Comparison of ENCODE assay signal across 24 cellular contexts in genomic region chr12:120654656-120655055, GRCh38. TPM values are rescaled to one million over a fixed set of nuclear protein-coding genes. Genes with fewer than 3 reads are reported as not detected.
A peak's percentile ranks its signal among the peaks of the same experiment; 100 is the strongest.
DNase-seq lines count a peak whose midpoint lies in the region; ATAC-seq and TF ChIP-seq lines count a peak whose summit lies in the region.
"Had no signal": no experiment of that assay in that cellular context is flagged by ENCODE, and none has a peak within 500 bp of the region (broad histone marks: within the 10 kb centered on the region; RNA-seq: fewer than 3 reads in every experiment).

No MANE protein-coding gene starts in this region.

- H3K4me3 ChIP-seq in HEK293 (ENCODE audit: low read depth, low read length): no peak overlapping the region
- H3K4me3 ChIP-seq in gastroesophageal sphincter: no peak overlapping the region
- H3K4me3 ChIP-seq in neural progenitor cell: no peak overlapping the region
- H3K4me3 ChIP-seq in stomach: no peak overlapping the region
- H3K4me3 ChIP-seq: GM12878, upper lobe of left lung had no signal

- no peak for DNase-seq in neural progenitor cell (ENCODE audit: low spot score)
- DNase-seq in stomach: no peak
- DNase-seq in WTC11 (ENCODE audit: low spot score): no peak
- DNase-seq in DMS53 (lab: John Stamatoyannopoulos, UW): no peak
- DNase-seq in GOT3 (lab: John Stamatoyannopoulos, UW): no peak
- DNase-seq: activated CD4-positive, alpha-beta T cell treated with anti-CD3 and anti-CD28 coated beads, Interleukin-2, amount 50 U/mL, for 1 hour; activated naive CD4-positive, alpha-beta T cell treated with anti-CD3 and anti-CD28 coated beads, Interleukin-2, amount 50 U/mL, for 16 hours; activated T-cell treated with anti-CD3 and anti-CD28 coated beads for 4 hours; dermis blood vessel endothelial cell; DMS 273 treated with DMSO at 0.1 percent for 48 hours; GF-D8; NCI-H1417; NCI-H69; SHP77; stimulated activated naive CD4-positive, alpha-beta T cell treated with Interleukin-2 at 50 U/mL for 16 hours; T-helper 1 cell; upper lobe of left lung had no signal

- H3K9me3 ChIP-seq in HEK293 (ENCODE audit: control insufficient read depth, insufficient read depth, low read depth, low read length): no peaks in the 10 kb centered on the region
- H3K9me3 ChIP-seq in gastroesophageal sphincter: no peaks in the 10 kb centered on the region
- H3K9me3 ChIP-seq in neural progenitor cell (ENCODE audit: low read depth): no peaks in the 10 kb centered on the region
- no peaks in the 10 kb centered on the region for H3K9me3 ChIP-seq in stomach
- H3K9me3 ChIP-seq: upper lobe of left lung had no signal

- no peaks in the 10 kb centered on the region for H3K27me3 ChIP-seq in gastroesophageal sphincter
- no peaks in the 10 kb centered on the region for H3K27me3 ChIP-seq in neural progenitor cell
- H3K27me3 ChIP-seq in stomach: peaks cover 0 to 18% (median 4%) of the 10 kb centered on the region in 3 donors

- intact Hi-C loops in stomach (cut with DNase I; ENCODE audit: low total_unique reads): no loop called here

- peak; percentile 88 for ATAC-seq in gastroesophageal sphincter
- no peak for ATAC-seq in WTC11
- no peak for ATAC-seq in HG03469 (IDR thresholded peaks at IDR 0.05; ENCODE audit: unreplicated experiment)
- ATAC-seq: GM12878, left colon had no signal

- peaks cover 10% of the 10 kb centered on the region for H3K27me3 Mint-ChIP-seq in neural progenitor cell (ENCODE audit: insufficient read depth, low read depth)
- no peaks in the 10 kb centered on the region for H3K27me3 Mint-ChIP-seq in WTC11 (ENCODE audit: low read depth)

- H3K4me1 Mint-ChIP-seq in neural progenitor cell (peaks cover 43% of the 10 kb centered on the region), WTC11 (peaks cover 29% of the 10 kb centered on the region)

- H3K4me1 ChIP-seq in HEK293 (ENCODE audit: control insufficient read depth, insufficient read depth, low read length) (no peaks in the 10 kb centered on the region), gastroesophageal sphincter (peaks cover 0 to 42% (median 14%) of the 10 kb centered on the region in 3 donors), neural progenitor cell (peaks cover 26% of the 10 kb centered on the region), stomach (peaks cover 0 to 25% (median 5%) of the 10 kb centered on the region in 4 donors)

- H4K20me1 ChIP-seq in neural progenitor cell (ENCODE audit: low read depth): no peaks in the 10 kb centered on the region

- H3K27ac Mint-ChIP-seq in neural progenitor cell (peak overlapping the region; percentile 69), WTC11 (no peak overlapping the region)

- no peaks in the 10 kb centered on the region for H3K36me3 Mint-ChIP-seq in neural progenitor cell
- no peaks in the 10 kb centered on the region for H3K36me3 Mint-ChIP-seq in WTC11

- H3K9me3 Mint-ChIP-seq in neural progenitor cell (no peaks in the 10 kb centered on the region), WTC11 (no peaks in the 10 kb centered on the region)
- H3K9me3 Mint-ChIP-seq: CD14-positive monocyte had no signal

- H3K4me3 Mint-ChIP-seq in neural progenitor cell (no peak overlapping the region), WTC11 (no peak overlapping the region)

- H3K79me2 ChIP-seq in neural progenitor cell (ENCODE audit: low read depth): no peaks in the 10 kb centered on the region

- no peak overlapping the region for H3K4me2 ChIP-seq in neural progenitor cell

- TF ChIP-seq CTCF in HEK293 (tag by site-specific recombination; IDR thresholded peaks at IDR 0.05) (no peak), gastroesophageal sphincter (IDR thresholded peaks at IDR 0.05) (no peak), neural progenitor cell (IDR thresholded peaks at IDR 0.05) (no peak), stomach (IDR thresholded peaks at IDR 0.05) (no peak), WTC11 (IDR thresholded peaks at IDR 0.05) (no peak)

- WGBS in gastroesophageal sphincter (ENCODE audit: low coverage in 1 of 2), 2 donors: 50 to 83% methylated on average over 2 to 3 of the region's 10 CpGs
- WGBS in stomach, 5 donors: 65 to 81% (median 77%) methylated on average over 10 of the region's 10 CpGs

- H3F3A ChIP-seq in neural progenitor cell (ENCODE audit: low read depth): peaks cover 12% of the 10 kb centered on the region

- POLR2A ChIA-PET in HEK293 (lab: Yijun Ruan, JAX) (no interaction called here), WTC11 (lab: Charles Lee) (interaction anchor here (0.5 kb wide), 1 partner anchor 424 kb away, joined by 4 read pairs; no protein-coding TSS in a partner anchor)

- H3K36me3 ChIP-seq in HEK293 (ENCODE audit: control insufficient read depth in 2 of 2, insufficient read depth in 1 of 2, low read length in 2 of 2) (no peaks in the 10 kb centered on the region), gastroesophageal sphincter (peaks cover 0 to 1% of the 10 kb centered on the region in 2 donors), neural progenitor cell (no peaks in the 10 kb centered on the region), stomach (no peaks in the 10 kb centered on the region)
- H3K36me3 ChIP-seq: upper lobe of left lung had no signal

- H3K27ac ChIP-seq in HEK293 (ENCODE audit: extremely low read depth, low read depth, low read length): no peak overlapping the region
- peak overlapping the region; percentile 30 to 79 (median 77) for H3K27ac ChIP-seq in gastroesophageal sphincter
- no peak overlapping the region for H3K27ac ChIP-seq in neural progenitor cell
- H3K27ac ChIP-seq in stomach: peak overlapping the region in 3 of 5 donors; percentile 16 to 46 (median 43)
- H3K27ac ChIP-seq: upper lobe of left lung had no signal

- CTCF ChIA-PET in HEK293 (lab: Yijun Ruan, JAX) (interaction anchor here (0.5 to 0.6 kb wide), 3 partner anchors 10 to 875 kb away, joined by 3 read pairs; no protein-coding TSS in a partner anchor), WTC11 (lab: Charles Lee) (interaction anchor here (1.1 kb wide), 1 partner anchor 73 kb away, joined by 5 read pairs; the partner anchor contains the start of gene POP5)

- TF ChIP-seq EP300 in gastroesophageal sphincter (IDR thresholded peaks at IDR 0.05) (no peak), stomach (IDR thresholded peaks at IDR 0.05) (no peak)

- TF ChIP-seq POLR2A in gastroesophageal sphincter (IDR thresholded peaks at IDR 0.05) (no peak), stomach (IDR thresholded peaks at IDR 0.05) (no peak)

- H2AFZ ChIP-seq in neural progenitor cell (replicated peaks): no peak overlapping the region

- no peak overlapping the region for H3K9ac ChIP-seq in neural progenitor cell

TF ChIP-seq in HEK293, 187 proteins besides CTCF, POLR2A, EP300 and RAD21:
- TF ChIP-seq, protein P1, sequence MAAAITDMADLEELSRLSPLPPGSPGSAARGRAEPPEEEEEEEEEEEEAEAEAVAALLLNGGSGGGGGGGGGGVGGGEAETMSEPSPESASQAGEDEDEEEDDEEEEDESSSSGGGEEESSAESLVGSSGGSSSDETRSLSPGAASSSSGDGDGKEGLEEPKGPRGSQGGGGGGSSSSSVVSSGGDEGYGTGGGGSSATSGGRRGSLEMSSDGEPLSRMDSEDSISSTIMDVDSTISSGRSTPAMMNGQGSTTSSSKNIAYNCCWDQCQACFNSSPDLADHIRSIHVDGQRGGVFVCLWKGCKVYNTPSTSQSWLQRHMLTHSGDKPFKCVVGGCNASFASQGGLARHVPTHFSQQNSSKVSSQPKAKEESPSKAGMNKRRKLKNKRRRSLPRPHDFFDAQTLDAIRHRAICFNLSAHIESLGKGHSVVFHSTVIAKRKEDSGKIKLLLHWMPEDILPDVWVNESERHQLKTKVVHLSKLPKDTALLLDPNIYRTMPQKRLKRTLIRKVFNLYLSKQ (tag by site-specific recombination; IDR thresholded peaks at IDR 0.05; ENCODE audit: borderline replicate concordance): no peak
- peak; percentile 44; the same call in 1 of the 2 replicates for TF ChIP-seq ZBTB17 (tag by site-specific recombination; IDR thresholded peaks at IDR 0.05)

TF ChIP-seq in WTC11, 78 proteins besides CTCF, POLR2A, EP300 and RAD21 (continues in another document):
- TF ChIP-seq SOX15 (CRISPR knock-in tag; IDR thresholded peaks at IDR 0.05): no peak
- TF ChIP-seq NR3C1 (CRISPR knock-in tag; conservative IDR thresholded peaks at IDR 0.05; ENCODE audit: low read depth): no peak
- TF ChIP-seq, protein P2, sequence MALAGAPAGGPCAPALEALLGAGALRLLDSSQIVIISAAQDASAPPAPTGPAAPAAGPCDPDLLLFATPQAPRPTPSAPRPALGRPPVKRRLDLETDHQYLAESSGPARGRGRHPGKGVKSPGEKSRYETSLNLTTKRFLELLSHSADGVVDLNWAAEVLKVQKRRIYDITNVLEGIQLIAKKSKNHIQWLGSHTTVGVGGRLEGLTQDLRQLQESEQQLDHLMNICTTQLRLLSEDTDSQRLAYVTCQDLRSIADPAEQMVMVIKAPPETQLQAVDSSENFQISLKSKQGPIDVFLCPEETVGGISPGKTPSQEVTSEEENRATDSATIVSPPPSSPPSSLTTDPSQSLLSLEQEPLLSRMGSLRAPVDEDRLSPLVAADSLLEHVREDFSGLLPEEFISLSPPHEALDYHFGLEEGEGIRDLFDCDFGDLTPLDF (CRISPR knock-in tag; IDR thresholded peaks at IDR 0.05): no peak
- TF ChIP-seq, protein P3, sequence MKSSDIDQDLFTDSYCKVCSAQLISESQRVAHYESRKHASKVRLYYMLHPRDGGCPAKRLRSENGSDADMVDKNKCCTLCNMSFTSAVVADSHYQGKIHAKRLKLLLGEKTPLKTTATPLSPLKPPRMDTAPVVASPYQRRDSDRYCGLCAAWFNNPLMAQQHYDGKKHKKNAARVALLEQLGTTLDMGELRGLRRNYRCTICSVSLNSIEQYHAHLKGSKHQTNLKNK (CRISPR knock-in tag; IDR thresholded peaks at IDR 0.05): no peak

RNA-seq across cellular contexts. Expression of gene CABP1, which starts 14.2 kb away (rescaled TPM):
- total RNA-seq in gastroesophageal sphincter: 1 to 10 TPM in 3 of 4 donors, under 1 TPM in 1; 0.81 to 3.0 (median 1.2) TPM
- total RNA-seq in neural progenitor cell (ENCODE audit: low replicate concordance): 0.47 and 1.6 TPM in 2 replicates
- total RNA-seq in stomach: 1 to 10 TPM in 2 of 5 donors, not detected in 3; 1.1 to 2.0 TPM
- polyA plus RNA-seq in stomach: 1 to 10 TPM; 1.5 to 2.4 (median 2.0) TPM
- total RNA-seq in WTC11 (2021): 10.1 to 14.1 TPM (median 10.7 TPM) in 3 replicates
- total RNA-seq: M059J had no signal

RNA-seq across cellular contexts. Expression of gene MLEC, which starts 32.3 kb away (rescaled TPM):
- total RNA-seq in gastroesophageal sphincter: 10 to 100 TPM; 41.5 to 82.3 (median 56.9) TPM
- 94.7 and 100 TPM in 2 replicates for total RNA-seq in neural progenitor cell (ENCODE audit: low replicate concordance)
- total RNA-seq in stomach: 1,000 to 10,000 TPM in 1 of 5 donors, 10 to 100 TPM in 4; 22.2 to 1,695 (median 86.6) TPM
- 10 to 100 TPM; 15.1 to 28.4 (median 17.1) TPM for polyA plus RNA-seq in stomach
- total RNA-seq in WTC11 (2021): 221 to 278 TPM (median 253 TPM) in 3 replicates

RNA-seq across cellular contexts. Expression of gene UNC119B, which starts 55.6 kb away (rescaled TPM):
- 10 to 100 TPM; 21.8 to 33.3 (median 27.8) TPM for total RNA-seq in gastroesophageal sphincter
- 58.4 and 58.9 TPM in 2 replicates for total RNA-seq in neural progenitor cell (ENCODE audit: low replicate concordance)
- total RNA-seq in stomach: 10 to 100 TPM in 4 of 5 donors, 1 to 10 TPM in 1; 8.2 to 26.8 (median 19.7) TPM
- 10 to 100 TPM in 2 of 3 donors, 1 to 10 TPM in 1; 9.6 to 14.6 (median 12.5) TPM for polyA plus RNA-seq in stomach
- total RNA-seq in WTC11 (2021): 49.9 to 53.3 TPM (median 50.3 TPM) in 3 replicates

Comparison
In these comparisons a context has a peak if more than half of its experiments do, and no peak if none do; other contexts are left out.
1. H3K27ac ChIP-seq: peak in gastroesophageal sphincter (4 of 4) and stomach (3 of 5); none in HEK293 (single experiment) and neural progenitor cell (single experiment).